17 cellular contexts compared by ENCODE assay signal in genomic region chr17:4023220-4023619, GRCh38. TPM values are rescaled to one million over a fixed set of nuclear protein-coding genes. Genes with fewer than 3 reads are reported as not detected.
DNase-seq lines count a peak whose midpoint lies in the region; ATAC-seq and TF ChIP-seq lines count a peak whose summit lies in the region.
"Had no signal": no experiment of that assay in that cellular context is flagged by ENCODE, and none has a peak within 500 bp of the region (broad histone marks: within the 10 kb centered on the region; RNA-seq: fewer than 3 reads in every experiment).

No MANE protein-coding gene starts in this region.

- no peak overlapping the region for H3K4me3 ChIP-seq in choroid plexus epithelial cell (ENCODE audit: low read depth, low read length)
- H3K4me3 ChIP-seq: GM23248, SJCRH30 had no signal

- H3K36me3 Mint-ChIP-seq in activated T-cell treated with anti-CD3 and anti-CD28 coated beads, Interleukin-2, amount 50 U/mL, for 72 hours (ENCODE audit: insufficient read depth in 2 of 2), result peaks cover 30 to 46% of the 10 kb centered on the region in 2 donors
- peaks cover 97% of the 10 kb centered on the region for H3K36me3 Mint-ChIP-seq in activated T-cell treated with anti-CD3 and anti-CD28 coated beads, Interleukin-2, amount 50 U/mL, for 24 hours (ENCODE audit: low read depth)
- peaks cover 98% of the 10 kb centered on the region for H3K36me3 Mint-ChIP-seq in stimulated activated effector memory CD8-positive, alpha-beta T cell treated with anti-CD3 and anti-CD28 coated beads, Interleukin-12 subunit alpha, Interleukin-12 subunit beta, amount 100 ng/mL, for 72 hours

- H3K4me1 Mint-ChIP-seq in activated T-cell treated with anti-CD3 and anti-CD28 coated beads, Interleukin-2, amount 50 U/mL, for 72 hours (ENCODE audit: low read depth), result no peaks in the 10 kb centered on the region
- H3K4me1 Mint-ChIP-seq in activated T-cell treated with anti-CD3 and anti-CD28 coated beads, Interleukin-2, amount 50 U/mL, for 24 hours (ENCODE audit: low read depth), result no peaks in the 10 kb centered on the region
- no peaks in the 10 kb centered on the region for H3K4me1 Mint-ChIP-seq in stimulated activated effector memory CD8-positive, alpha-beta T cell treated with anti-CD3 and anti-CD28 coated beads, Interleukin-12 subunit alpha, Interleukin-12 subunit beta, amount 100 ng/mL, for 72 hours
- H3K4me1 Mint-ChIP-seq: H9 had no signal

- H3K27me3 Mint-ChIP-seq in activated T-cell treated with anti-CD3 and anti-CD28 coated beads, Interleukin-2, amount 50 U/mL, for 72 hours (ENCODE audit: low read depth), result no peaks in the 10 kb centered on the region
- no peaks in the 10 kb centered on the region for H3K27me3 Mint-ChIP-seq in activated T-cell treated with anti-CD3 and anti-CD28 coated beads, Interleukin-2, amount 50 U/mL, for 24 hours

- no peak for DNase-seq in activated T-cell treated with anti-CD3 and anti-CD28 coated beads, Interleukin-2, amount 50 U/mL, for 72 hours
- no peak for DNase-seq in activated T-cell treated with anti-CD3 and anti-CD28 coated beads, Interleukin-2, amount 50 U/mL, for 24 hours
- DNase-seq in NCI-H146 (lab: John Stamatoyannopoulos, UW) (peak; percentile 85), choroid plexus epithelial cell (ENCODE audit: low read depth) (peak; percentile 60), NCI-H1436 treated with DMSO at 0.1 percent for 48 hours (lab: John Stamatoyannopoulos, UW) (no peak)
- no peak for DNase-seq in stimulated activated effector memory CD8-positive, alpha-beta T cell treated with anti-CD3 and anti-CD28 coated beads, Interleukin-12 subunit alpha, Interleukin-12 subunit beta, amount 100 ng/mL, for 72 hours (ENCODE audit: low spot score in 2 of 2)
- DNase-seq: 8988T, GM23248, H9, NCI-H1092, NCI-H1417 treated with DMSO at 0.1 percent for 48 hours, NCI-H1930, NCI-H2107, NCI-H524, NCI-H774 had no signal

- no peak for TF ChIP-seq CTCF in choroid plexus epithelial cell (conservative IDR thresholded peaks at IDR 0.05; ENCODE audit: low read depth, low read length)

- H3K27ac Mint-ChIP-seq in activated T-cell treated with anti-CD3 and anti-CD28 coated beads, Interleukin-2, amount 50 U/mL, for 72 hours, result peak overlapping the region; percentile 21
- H3K27ac Mint-ChIP-seq in activated T-cell treated with anti-CD3 and anti-CD28 coated beads, Interleukin-2, amount 50 U/mL, for 24 hours, result no peak overlapping the region
- peak overlapping the region; percentile 44 for H3K27ac Mint-ChIP-seq in stimulated activated effector memory CD8-positive, alpha-beta T cell treated with anti-CD3 and anti-CD28 coated beads, Interleukin-12 subunit alpha, Interleukin-12 subunit beta, amount 100 ng/mL, for 72 hours

- H3K4me3 Mint-ChIP-seq in activated T-cell treated with anti-CD3 and anti-CD28 coated beads, Interleukin-2, amount 50 U/mL, for 72 hours, result no peak overlapping the region
- H3K4me3 Mint-ChIP-seq in activated T-cell treated with anti-CD3 and anti-CD28 coated beads, Interleukin-2, amount 50 U/mL, for 24 hours, result no peak overlapping the region
- no peak overlapping the region for H3K4me3 Mint-ChIP-seq in stimulated activated effector memory CD8-positive, alpha-beta T cell treated with anti-CD3 and anti-CD28 coated beads, Interleukin-12 subunit alpha, Interleukin-12 subunit beta, amount 100 ng/mL, for 72 hours
- H3K4me3 Mint-ChIP-seq: H9 had no signal

- peaks cover 6 to 12% of the 10 kb centered on the region in 2 donors for H3K9me3 Mint-ChIP-seq in activated T-cell treated with anti-CD3 and anti-CD28 coated beads, Interleukin-2, amount 50 U/mL, for 72 hours
- H3K9me3 Mint-ChIP-seq in activated T-cell treated with anti-CD3 and anti-CD28 coated beads, Interleukin-2, amount 50 U/mL, for 24 hours, result peaks cover 15% of the 10 kb centered on the region
- peaks cover 8% of the 10 kb centered on the region for H3K9me3 Mint-ChIP-seq in stimulated activated effector memory CD8-positive, alpha-beta T cell treated with anti-CD3 and anti-CD28 coated beads, Interleukin-12 subunit alpha, Interleukin-12 subunit beta, amount 100 ng/mL, for 72 hours

- no peak for ATAC-seq in activated T-cell treated with anti-CD3 and anti-CD28 coated beads, Interleukin-2, amount 50 U/mL, for 72 hours (replicated peaks in 1 of 2)
- ATAC-seq in stimulated activated effector memory CD8-positive, alpha-beta T cell treated with anti-CD3 and anti-CD28 coated beads, Interleukin-12 subunit alpha, Interleukin-12 subunit beta, amount 100 ng/mL, for 72 hours, result no peak
- ATAC-seq in HG03354 (IDR thresholded peaks at IDR 0.05; ENCODE audit: poor library complexity, severe bottlenecking, unreplicated experiment), result no peak

RNA-seq across cellular contexts. Expression of gene ATP2A3, which starts 59.0 kb away (rescaled TPM):
- total RNA-seq in activated T-cell treated with anti-CD3 and anti-CD28 coated beads, Interleukin-2, amount 50 U/mL, for 72 hours, result 100 to 1,000 TPM; 108 to 109 TPM

Comparison
In these comparisons a context has a peak if more than half of its experiments do, and no peak if none do; other contexts are left out.
1. DNase-seq: peak in NCI-H146 (single experiment) and choroid plexus epithelial cell (single experiment); none in activated T-cell treated with anti-CD3 and anti-CD28 coated beads, Interleukin-2, amount 50 U/mL, for 72 hours (0 of 2), activated T-cell treated with anti-CD3 and anti-CD28 coated beads, Interleukin-2, amount 50 U/mL, for 24 hours (single experiment), stimulated activated effector memory CD8-positive, alpha-beta T cell treated with anti-CD3 and anti-CD28 coated beads, Interleukin-12 subunit alpha, Interleukin-12 subunit beta, amount 100 ng/mL, for 72 hours (0 of 2) and NCI-H1436 treated with DMSO at 0.1 percent for 48 hours (single experiment).